Comparison of ENCODE assay signal across 8 cellular contexts in the genomic region with DNA sequence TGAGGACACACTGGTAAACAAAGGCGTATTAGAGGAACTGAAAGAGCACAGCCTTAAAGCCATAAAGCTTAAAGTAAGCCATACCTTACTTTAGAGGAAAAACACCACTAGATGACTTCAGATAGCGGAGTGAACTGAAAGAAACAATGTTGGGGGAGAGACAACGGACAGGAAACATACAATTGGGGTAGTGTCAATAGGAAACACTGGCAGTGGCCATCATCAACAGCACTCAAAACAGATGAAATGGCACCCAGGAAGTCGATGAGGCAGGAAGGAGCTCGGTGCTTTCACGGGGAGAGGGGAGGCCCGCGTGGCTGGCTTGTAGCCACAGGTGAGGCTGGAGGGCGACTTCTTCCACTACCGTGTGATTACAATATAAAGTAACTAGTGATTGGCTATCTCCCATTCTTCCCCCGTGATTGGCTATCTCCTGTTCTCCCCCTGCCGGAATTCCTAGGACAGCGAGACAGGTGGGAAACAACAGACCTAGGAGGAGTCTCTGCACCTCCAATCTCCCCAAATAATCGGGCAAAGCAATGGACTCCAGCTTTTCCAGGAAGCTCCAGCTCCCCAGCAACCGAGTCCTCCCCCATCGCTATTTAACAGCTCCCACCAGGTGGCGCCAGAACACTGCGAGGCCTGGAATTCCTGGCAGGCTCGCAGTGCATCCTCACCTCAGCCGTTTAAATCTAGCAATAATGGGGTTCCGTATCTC. TPM values are rescaled to one million over a fixed set of nuclear protein-coding genes. Genes with fewer than 3 reads are reported as not detected.
DNase-seq lines count a peak whose midpoint lies in the region; ATAC-seq, FAIRE-seq and TF ChIP-seq lines count a peak whose summit lies in the region.

No MANE protein-coding gene starts in this region.

- 10 to 31% methylated on average over 8 to 14 of the region's 21 CpGs for WGBS in gastroesophageal sphincter (ENCODE audit: low coverage in 1 of 2), 2 donors

- DNase-seq in GM12891 (ENCODE audit: insufficient read length, low spot score) (peak; percentile 30), NCI-H1417 (lab: John Stamatoyannopoulos, UW) (peak; percentile 84 to 94 (median 86)), T-helper 22 cell (ENCODE audit: low read depth) (peak; percentile 7), astrocyte of the hippocampus (ENCODE audit: low read depth, low spot score) (peak; percentile 79), iPS DF 4.7 (ENCODE audit: extremely low read depth, low spot score) (peak; percentile 80)

- peak; percentile 81 for FAIRE-seq in GM12891 (lab: Jason Lieb, UNC)

- TF ChIP-seq POLR2A in GM12891 (IDR thresholded peaks at IDR 0.05; ENCODE audit: low read depth, low read length) = no peak
- no peak for TF ChIP-seq POLR2A in gastroesophageal sphincter (IDR thresholded peaks at IDR 0.05)

- no peak for TF ChIP-seq EP300 in gastroesophageal sphincter (IDR thresholded peaks at IDR 0.05)

- H3K9ac ChIP-seq in skeletal muscle satellite cell (ENCODE audit: low read depth, low read length) = peak overlapping the region; percentile 35

- no peaks in the 10 kb centered on the region for H3K36me3 ChIP-seq in skeletal muscle satellite cell (ENCODE audit: insufficient read depth, low read length)
- no peaks in the 10 kb centered on the region for H3K36me3 ChIP-seq in gastroesophageal sphincter

- H3K4me3 ChIP-seq in skeletal muscle satellite cell (ENCODE audit: low read length) (peak overlapping the region; percentile 42), gastroesophageal sphincter (peak overlapping the region in 1 of 2 donors; percentile 3)

- H3K27me3 ChIP-seq in skeletal muscle satellite cell (ENCODE audit: control insufficient read depth, insufficient read depth, low read length) = no peaks in the 10 kb centered on the region
- no peaks in the 10 kb centered on the region for H3K27me3 ChIP-seq in gastroesophageal sphincter

- H3K4me1 ChIP-seq in skeletal muscle satellite cell (ENCODE audit: control insufficient read depth, insufficient read depth, low read length) = peaks cover 6% of the 10 kb centered on the region
- no peaks in the 10 kb centered on the region for H3K4me1 ChIP-seq in gastroesophageal sphincter

- H3K4me2 ChIP-seq in skeletal muscle satellite cell (ENCODE audit: low read length) = peak overlapping the region; percentile 76

- H3K9me3 ChIP-seq in skeletal muscle satellite cell (replicated peaks; ENCODE audit: low read length) (no peaks in the 10 kb centered on the region), gastroesophageal sphincter (no peaks in the 10 kb centered on the region)

- peak; percentile 74 for ATAC-seq in HG02678 (IDR thresholded peaks at IDR 0.05; ENCODE audit: unreplicated experiment)
- ATAC-seq in gastroesophageal sphincter = no peak

- no peak overlapping the region for H3K27ac ChIP-seq in gastroesophageal sphincter

- peak in 1 of 4 experiments; percentile 54 for TF ChIP-seq CTCF in gastroesophageal sphincter (IDR thresholded peaks at IDR 0.05)

TF ChIP-seq in GM12891, 5 proteins besides CTCF, POLR2A, EP300 and RAD21:
- TF ChIP-seq SPI1 (IDR thresholded peaks at IDR 0.05; ENCODE audit: low read depth, low read length) = peak; percentile 68
- TF ChIP-seq TAF1 (IDR thresholded peaks at IDR 0.05; ENCODE audit: low read depth, low read length) = no peak

RNA-seq across cellular contexts. Expression of a gene that starts 2.4 kb away (rescaled TPM):
- not detected for polyA plus RNA-seq in GM12891 (2012; ENCODE audit: low read depth, missing spikeins)
- total RNA-seq in skeletal muscle satellite cell (2012; rRNA removed) = not detected in 2 replicates
- not detected for total RNA-seq in gastroesophageal sphincter

RNA-seq across cellular contexts. Expression of a gene that starts 19.7 kb away (rescaled TPM):
- polyA plus RNA-seq in GM12891 (2012; ENCODE audit: low read depth, missing spikeins) = not detected
- 0.25 and 1.5 TPM in 2 replicates for total RNA-seq in skeletal muscle satellite cell (2012; rRNA removed)
- total RNA-seq in gastroesophageal sphincter = 1 to 10 TPM in 1 of 4 donors, under 1 TPM in 2, not detected in 1; 0.04 to 1.3 (median 0.10) TPM

RNA-seq across cellular contexts. Expression of a gene that starts 29.2 kb away (rescaled TPM):
- polyA plus RNA-seq in GM12891 (2012; ENCODE audit: low read depth, missing spikeins) = not detected
- total RNA-seq in skeletal muscle satellite cell (2012; rRNA removed) = not detected in 2 replicates
- total RNA-seq in gastroesophageal sphincter = under 1 TPM in 3 of 4 donors, not detected in 1; 0.12 to 0.15 (median 0.13) TPM

RNA-seq across cellular contexts. Expression of a gene that starts 59.8 kb away (rescaled TPM):
- not detected for polyA plus RNA-seq in GM12891 (2012; ENCODE audit: low read depth, missing spikeins)
- not detected in 2 replicates for total RNA-seq in skeletal muscle satellite cell (2012; rRNA removed)
- not detected for total RNA-seq in gastroesophageal sphincter

Comparison
In these comparisons a context has a peak if more than half of its experiments do, and no peak if none do; other contexts are left out.
1. DNase-seq: peak in every context shown above with its lines; median percentile 86 in NCI-H1417; 80 in iPS DF 4.7; 79 in astrocyte of the hippocampus; 30 in GM12891; 7 in T-helper 22 cell.